Comparison of ENCODE assay signal across 17 cellular contexts in genomic region chr10:95373660-95374059, GRCh38.
DNase-seq lines count a peak whose midpoint lies in the region; ATAC-seq and TF ChIP-seq lines count a peak whose summit lies in the region.
"Had no signal": no experiment of that assay in that cellular context is flagged by ENCODE, and none has a peak within 500 bp of the region (broad histone marks: within the 10 kb centered on the region; RNA-seq: fewer than 3 reads in every experiment).

No MANE protein-coding gene starts in this region.

- DNase-seq in GM23338 (ENCODE audit: low spot score), result no peak
- peak; percentile 9 to 15 for DNase-seq in Kasumi-1 (lab: John Stamatoyannopoulos, UW)
- DNase-seq in activated CD8-positive, alpha-beta memory T cell treated with anti-CD3 and anti-CD28 coated beads, Interleukin-2, amount 50 U/mL, for 4 hours, result no peak
- DNase-seq in GM10266 (ENCODE audit: extremely low spot score), result no peak
- DNase-seq in T-helper 1 cell, result no peak
- DNase-seq: 8988T; Calu3; CD8-positive, alpha-beta T cell; DMS79 treated with DMSO at 0.1 percent for 48 hours; GF-D8 had no signal

- no peak for TF ChIP-seq EP300 in gastroesophageal sphincter (IDR thresholded peaks at IDR 0.05)

- H3K9me3 ChIP-seq in gastroesophageal sphincter (no peaks in the 10 kb centered on the region), subcutaneous abdominal adipose tissue (ENCODE audit: control insufficient read depth in 5 of 5, low read length in 5 of 5) (no peaks in the 10 kb centered on the region)
- H3K9me3 ChIP-seq: BLaER1 treated with 17β-estradiol and CSF1 and Interleukin-3, amounts not matched to agents 10 nM and 100 nM; HAP-1 had no signal

- H4K20me1 ChIP-seq in GM23338 (replicated peaks; ENCODE audit: insufficient read depth), result no peaks in the 10 kb centered on the region

- H3K4me1 Mint-ChIP-seq in GM23338, result peaks cover 26% of the 10 kb centered on the region
- H3K4me1 Mint-ChIP-seq: B cell had no signal

- no peak overlapping the region for H3K4me2 ChIP-seq in GM23338
- H3K4me2 ChIP-seq: BLaER1 treated with 17β-estradiol and CSF1 and Interleukin-3, amounts not matched to agents 10 nM and 100 nM had no signal

- H3K27me3 ChIP-seq in GM23338 (ENCODE audit: insufficient read depth) (no peaks in the 10 kb centered on the region), gastroesophageal sphincter (no peaks in the 10 kb centered on the region), subcutaneous abdominal adipose tissue (ENCODE audit: control insufficient read depth in 5 of 5, insufficient read depth in 4 of 5, low read length in 5 of 5) (no peaks in the 10 kb centered on the region)
- H3K27me3 ChIP-seq: BLaER1 treated with 17β-estradiol and CSF1 and Interleukin-3, amounts not matched to agents 10 nM and 100 nM had no signal

- no peak overlapping the region for H3K9ac ChIP-seq in subcutaneous abdominal adipose tissue (ENCODE audit: low read length in 5 of 5)
- H3K9ac ChIP-seq: BLaER1 treated with 17β-estradiol and CSF1 and Interleukin-3, amounts not matched to agents 10 nM and 100 nM had no signal

- peaks cover 3% of the 10 kb centered on the region; the same call in 2 of the 3 replicates for H3K36me3 Mint-ChIP-seq in GM23338 (ENCODE audit: low read depth)
- H3K36me3 Mint-ChIP-seq: CD8-positive, alpha-beta T cell had no signal

- H3K27me3 Mint-ChIP-seq in GM23338 (ENCODE audit: insufficient read depth, low read depth, poor library complexity), result peaks cover 2% of the 10 kb centered on the region

- no peaks in the 10 kb centered on the region for H3K9me3 Mint-ChIP-seq in GM23338

- no peaks in the 10 kb centered on the region for H3K79me2 ChIP-seq in GM23338 (replicated peaks; ENCODE audit: insufficient read depth)

- no peak for TF ChIP-seq POLR2A in gastroesophageal sphincter (IDR thresholded peaks at IDR 0.05)

- H3K36me3 ChIP-seq in GM23338 (ENCODE audit: insufficient read depth), result no peaks in the 10 kb centered on the region
- peaks cover 8 to 94% of the 10 kb centered on the region in 2 donors for H3K36me3 ChIP-seq in gastroesophageal sphincter
- H3K36me3 ChIP-seq in subcutaneous abdominal adipose tissue (ENCODE audit: control insufficient read depth in 5 of 5, insufficient read depth in 5 of 5, low read length in 5 of 5), result peaks cover 18 to 83% (median 48%) of the 10 kb centered on the region in 5 donors
- H3K36me3 ChIP-seq: HAP-1 had no signal

- TF ChIP-seq CTCF in GM23338 (conservative IDR thresholded peaks at IDR 0.05; ENCODE audit: low read depth in 2 of 2) (no peak), gastroesophageal sphincter (IDR thresholded peaks at IDR 0.05) (no peak), GM10266 (IDR thresholded peaks at IDR 0.05; ENCODE audit: control insufficient read depth, insufficient read depth, low read depth, missing control alignments) (no peak)

- no peaks in the 10 kb centered on the region for H3F3A ChIP-seq in GM23338 (replicated peaks; ENCODE audit: low read depth)

- H2AFZ ChIP-seq in GM23338, result no peak overlapping the region

- no peaks in the 10 kb centered on the region for H3K9me2 ChIP-seq in GM23338 (ENCODE audit: insufficient read depth)

- no peak overlapping the region for H3K4me3 Mint-ChIP-seq in GM23338
- H3K4me3 Mint-ChIP-seq: B cell; CD8-positive, alpha-beta T cell had no signal

- ATAC-seq in GM23338 (no peak; the same call in 2 of the 3 replicates), gastroesophageal sphincter (no peak)
- ATAC-seq: CD8-positive, alpha-beta T cell; GM12878 had no signal

- H3K27ac Mint-ChIP-seq in GM23338, result no peak overlapping the region
- H3K27ac Mint-ChIP-seq: B cell; CD8-positive, alpha-beta T cell had no signal

- peaks cover 17% of the 10 kb centered on the region; the same call in 1 of the 2 replicates for H3K4me1 ChIP-seq in GM23338 (ENCODE audit: insufficient read depth)
- peaks cover 14 to 99% (median 29%) of the 10 kb centered on the region in 3 donors for H3K4me1 ChIP-seq in gastroesophageal sphincter
- H3K4me1 ChIP-seq in subcutaneous abdominal adipose tissue (ENCODE audit: control insufficient read depth in 5 of 5, insufficient read depth in 5 of 5, low read length in 5 of 5), result peaks cover 4 to 64% (median 36%) of the 10 kb centered on the region in 5 donors
- H3K4me1 ChIP-seq: HAP-1 had no signal

- H3K4me3 ChIP-seq in GM23338 (no peak overlapping the region), gastroesophageal sphincter (no peak overlapping the region), subcutaneous abdominal adipose tissue (ENCODE audit: low read depth in 1 of 5, low read length in 5 of 5) (no peak overlapping the region)
- H3K4me3 ChIP-seq: BLaER1 treated with 17β-estradiol and CSF1 and Interleukin-3, amounts not matched to agents 10 nM and 100 nM; GM12878; HAP-1 had no signal

- H3K27ac ChIP-seq in GM23338 (ENCODE audit: low read depth) (no peak overlapping the region), gastroesophageal sphincter (peak overlapping the region in 3 of 4 donors; percentile 18 to 69 (median 21)), subcutaneous abdominal adipose tissue (ENCODE audit: low read depth, low read length) (peak overlapping the region; percentile 12)
- H3K27ac ChIP-seq: BLaER1 treated with 17β-estradiol and CSF1 and Interleukin-3, amounts not matched to agents 10 nM and 100 nM; HL-60 had no signal

TF ChIP-seq in GM23338, 12 proteins besides CTCF, POLR2A, EP300 and RAD21:
- TF ChIP-seq REST (IDR thresholded peaks at IDR 0.05; ENCODE audit: unreplicated experiment) (peak; percentile 37), STAT1 (IDR thresholded peaks at IDR 0.05; ENCODE audit: unreplicated experiment) (no peak)

Comparison
In these comparisons a context has a peak if more than half of its experiments do, and no peak if none do; other contexts are left out.
1. DNase-seq: peak in Kasumi-1 (2 of 2); none in GM23338 (single experiment), activated CD8-positive, alpha-beta memory T cell treated with anti-CD3 and anti-CD28 coated beads, Interleukin-2, amount 50 U/mL, for 4 hours (single experiment), GM10266 (single experiment) and T-helper 1 cell (0 of 5).